ENCODE assay signal across 32 cellular contexts in genomic region chr2:24852026-24852425, GRCh38. TPM values are rescaled to one million over a fixed set of nuclear protein-coding genes. Genes with fewer than 3 reads are reported as not detected.
"Had no signal": no experiment of that assay in that cellular context is flagged by ENCODE, and none has a peak within 500 bp of the region (broad histone marks: within the 10 kb centered on the region; RNA-seq: fewer than 3 reads in every experiment).

No MANE protein-coding gene starts in this region.

- ATAC-seq: activated CD4-positive, CD25-positive, alpha-beta regulatory T cell treated with anti-CD3 and anti-CD28 coated beads, Interleukin-2, amount 50 U/mL, for 24 hours; activated CD8-positive, alpha-beta memory T cell treated with anti-CD3 and anti-CD28 coated beads, Interleukin-2, amount 10 ng/mL, durations not matched to agents 7 days and 5 days; activated CD8-positive, alpha-beta T cell treated with anti-CD3 and anti-CD28 coated beads, Interleukin-2, amount 10 ng/mL, durations not matched to agents 7 days and 5 days; activated naive CD8-positive, alpha-beta T cell treated with anti-CD3 and anti-CD28 coated beads, Interleukin-2, amount 50 U/mL, for 24 hours; gastroesophageal sphincter; T-cell had no signal

- H3K9me3 ChIP-seq: adrenal gland, ascending aorta, breast epithelium, colonic mucosa, esophagus squamous epithelium, gastroesophageal sphincter had no signal

- H3K4me3 ChIP-seq: adrenal gland, ascending aorta, breast epithelium, cardiac muscle cell, colonic mucosa, esophagus squamous epithelium, gastroesophageal sphincter had no signal

- H3K27ac ChIP-seq: ascending aorta, cardiac muscle cell, colonic mucosa, epithelial cell of prostate, WERI-Rb-1 had no signal

- H3K4me1 ChIP-seq: colonic mucosa had no signal

- FAIRE-seq: endometrium, endothelial cell of umbilical vein had no signal

- H3K36me3 ChIP-seq: adrenal gland, ascending aorta, breast epithelium, cardiac muscle cell, colonic mucosa, esophagus squamous epithelium, gastroesophageal sphincter had no signal

- H3K27me3 ChIP-seq: adrenal gland, ascending aorta, breast epithelium, cardiac muscle cell, colonic mucosa, esophagus squamous epithelium, gastroesophageal sphincter had no signal

- DNase-seq: activated B cell treated with CpG ODN at 0.5 μM for 24 hours; activated CD4-positive, alpha-beta T cell treated with anti-CD3 and anti-CD28 coated beads for 48 hours; activated CD4-positive, alpha-beta T cell treated with anti-CD3 and anti-CD28 coated beads, Interleukin-2, amount 50 U/mL, for 1 hour; activated CD4-positive, alpha-beta T cell treated with anti-CD3 and anti-CD28 coated beads, Interleukin-2, amount 50 U/mL, for 48 hours; activated CD8-positive, alpha-beta memory T cell treated with anti-CD3 and anti-CD28 coated beads, Interleukin-2, amount 10 ng/mL, durations not matched to agents 7 days and 5 days; activated CD8-positive, alpha-beta memory T cell treated with anti-CD3 and anti-CD28 coated beads, Interleukin-2, amount 50 U/mL, for 4 hours; activated CD8-positive, alpha-beta T cell treated with anti-CD3 and anti-CD28 coated beads, Interleukin-2, amount 10 ng/mL, durations not matched to agents 7 days and 5 days; activated effector memory CD4-positive, alpha-beta T cell treated with anti-CD3 and anti-CD28 coated beads, Interleukin-2, amount 50 U/mL, for 16 hours; activated naive CD4-positive, alpha-beta T cell treated with anti-CD3 and anti-CD28 coated beads for 36 hours; activated naive CD8-positive, alpha-beta T cell treated with anti-CD3 and anti-CD28 coated beads for 36 hours; activated naive CD8-positive, alpha-beta T cell treated with anti-CD3 and anti-CD28 coated beads, Interleukin-2, amount 50 U/mL, for 24 hours; activated T-cell treated with anti-CD3 and anti-CD28 coated beads, Interleukin-2, amount 50 U/mL, for 1 hour; activated T-cell treated with anti-CD3 and anti-CD28 coated beads, Interleukin-2, amount 50 U/mL, for 48 hours; adrenal gland; central memory CD4-positive, alpha-beta T cell; cerebellar nuclear complex; colonic mucosa; effector CD8-positive, alpha-beta T cell; esophagus squamous epithelium; foreskin melanocyte; SW 1271; T-cell; T1000; WERI-Rb-1 had no signal

RNA-seq across cellular contexts. Expression of gene CENPO, which starts 58.8 kb away (rescaled TPM):
- total RNA-seq: ascending aorta had no signal
